8 cellular contexts compared by ENCODE assay signal in the genomic region with DNA sequence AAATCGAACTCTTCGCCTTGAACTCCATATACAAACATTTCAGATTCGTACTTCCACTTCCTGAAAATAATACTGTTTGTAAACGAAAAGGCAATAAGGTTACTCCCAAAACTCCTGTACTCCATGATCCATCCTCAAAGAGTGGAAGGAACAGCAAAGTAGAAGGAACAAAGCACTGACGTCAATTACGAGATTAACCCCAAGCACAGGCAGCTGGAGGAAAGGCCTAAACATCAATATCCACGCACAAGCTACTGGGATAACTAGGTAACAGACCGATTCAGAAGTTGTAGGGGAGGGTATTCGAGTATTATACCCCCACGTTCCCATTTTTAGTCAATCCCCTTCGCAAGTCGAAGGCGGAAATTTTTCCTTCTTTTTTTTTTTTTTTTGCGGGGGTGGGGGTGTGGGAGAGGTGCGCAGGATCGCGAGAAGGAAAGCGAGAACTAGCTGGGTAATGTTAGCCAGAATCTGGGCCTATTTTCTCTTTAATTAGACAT. TPM values are rescaled to one million over a fixed set of nuclear protein-coding genes. Genes with fewer than 3 reads are reported as not detected.
DNase-seq lines count a peak whose midpoint lies in the region; ATAC-seq and TF ChIP-seq lines count a peak whose summit lies in the region.

No MANE protein-coding gene starts in this region.

- no peak for ATAC-seq in GM21447 (IDR thresholded peaks at IDR 0.05; ENCODE audit: unreplicated experiment)
- no peak for ATAC-seq in omental fat pad (ENCODE audit: low FRiP score)

- no peaks in the 10 kb centered on the region for H3K27me3 Mint-ChIP-seq in CD8-positive, alpha-beta memory T cell

- CTCF ChIA-PET in CD8-positive, alpha-beta memory T cell (lab: Charles Lee): interaction anchor here (1.5 kb wide), 1 partner anchor 89 kb away, joined by 6 read pairs; the partner anchor contains the start of gene HSPA4

- peak overlapping the region; percentile 93 to 98 (median 95) for H3K4me3 Mint-ChIP-seq in CD8-positive, alpha-beta memory T cell

- H3K4me1 ChIP-seq in CD8-positive, alpha-beta memory T cell (ENCODE audit: insufficient read depth, low read length): peaks cover 47% of the 10 kb centered on the region
- H3K4me1 ChIP-seq in NT2/D1 (ENCODE audit: insufficient read depth, insufficient read length) (no peaks in the 10 kb centered on the region), hepatocyte (ENCODE audit: insufficient read depth) (peaks cover 16% of the 10 kb centered on the region)

- POLR2A ChIA-PET in CD8-positive, alpha-beta memory T cell (lab: Charles Lee): interaction anchor here (0.6 to 3.4 kb wide), 8 partner anchors 20 to 1796 kb away, joined by 3 to 50 read pairs (median 4); partner anchors contain the start of genes CCNI2, HSPA4 and RAD50

- H3K79me2 ChIP-seq in hepatocyte: peaks cover 57% of the 10 kb centered on the region

- H2AFZ ChIP-seq in hepatocyte: peak overlapping the region; percentile 30

- peaks cover 40 to 59% (median 56%) of the 10 kb centered on the region in 3 donors for H3K4me1 Mint-ChIP-seq in CD8-positive, alpha-beta memory T cell

- H3K36me3 ChIP-seq in CD8-positive, alpha-beta memory T cell (ENCODE audit: insufficient read depth, low read length): no peaks in the 10 kb centered on the region
- H3K36me3 ChIP-seq in NT2/D1 (ENCODE audit: insufficient read depth, insufficient read length, low read length): no peaks in the 10 kb centered on the region
- no peaks in the 10 kb centered on the region for H3K36me3 ChIP-seq in hepatocyte (replicated peaks; ENCODE audit: insufficient read depth, low read depth)

- TF ChIP-seq CTCF in HFF-Myc (IDR thresholded peaks at IDR 0.05; ENCODE audit: low read depth, low read length, missing control alignments) (no peak), hepatocyte (IDR thresholded peaks at IDR 0.05; ENCODE audit: poor library complexity) (no peak), omental fat pad (IDR thresholded peaks at IDR 0.05) (no peak)

- peaks cover 49% of the 10 kb centered on the region for H4K20me1 ChIP-seq in hepatocyte (ENCODE audit: insufficient read depth, poor library complexity, severe bottlenecking)

- H3K9me3 Mint-ChIP-seq in CD8-positive, alpha-beta memory T cell: no peaks in the 10 kb centered on the region

- no peaks in the 10 kb centered on the region for H3K27me3 ChIP-seq in CD8-positive, alpha-beta memory T cell (ENCODE audit: insufficient read depth, low read length, poor library complexity, severe bottlenecking)
- no peaks in the 10 kb centered on the region for H3K27me3 ChIP-seq in NT2/D1 (ENCODE audit: insufficient read depth, insufficient read length)
- H3K27me3 ChIP-seq in hepatocyte: no peaks in the 10 kb centered on the region

- DNase-seq in CD8-positive, alpha-beta memory T cell: peak in 2 of 5 donors; percentile 20 to 39
- peak; percentile 35 for DNase-seq in HFF-Myc (ENCODE audit: extremely low read depth, low read depth)
- no peak for DNase-seq in NT2/D1 (ENCODE audit: low read depth, low spot score)
- peak; percentile 80 for DNase-seq in astrocyte of the hippocampus (ENCODE audit: low read depth, low spot score)
- peak; percentile 61 for DNase-seq in hepatocyte (ENCODE audit: low spot score)
- peak; percentile 69 for DNase-seq in renal cortical epithelial cell (ENCODE audit: low read depth)
- DNase-seq in omental fat pad (ENCODE audit: low spot score): no peak

- H3K9ac ChIP-seq in NT2/D1 (ENCODE audit: insufficient read length, low read depth): peak overlapping the region; percentile 93

- 2% methylated on average over 18 of the region's 18 CpGs for WGBS in hepatocyte (ENCODE audit: low lambda C conversion rate, missing lambda C conversion rate)

- no peaks in the 10 kb centered on the region for H3K9me2 ChIP-seq in hepatocyte (replicated peaks; ENCODE audit: insufficient read depth)

- H3K4me3 ChIP-seq in CD8-positive, alpha-beta memory T cell (ENCODE audit: low read length): peak overlapping the region; percentile 85
- H3K4me3 ChIP-seq in HFF-Myc (replicated peaks; ENCODE audit: low read depth, low read length) (peak overlapping the region; percentile 48), NT2/D1 (ENCODE audit: insufficient read length, low read depth) (peak overlapping the region; percentile 70), hepatocyte (peak overlapping the region; percentile 78)

- H3K27ac Mint-ChIP-seq in CD8-positive, alpha-beta memory T cell: peak overlapping the region; percentile 97 to 100 (median 98)

- H3K4me2 ChIP-seq in hepatocyte: peak overlapping the region; percentile 82

- peak overlapping the region; percentile 90 for H3K27ac ChIP-seq in CD8-positive, alpha-beta memory T cell (ENCODE audit: low read depth, low read length)
- peak overlapping the region; percentile 99 for H3K27ac ChIP-seq in hepatocyte

- H3K36me3 Mint-ChIP-seq in CD8-positive, alpha-beta memory T cell: peaks cover 0 to 25% (median 0%) of the 10 kb centered on the region in 3 donors

- H3K9me3 ChIP-seq in CD8-positive, alpha-beta memory T cell (ENCODE audit: low read length): no peaks in the 10 kb centered on the region
- H3K9me3 ChIP-seq in NT2/D1 (ENCODE audit: insufficient read depth, low read length) (no peaks in the 10 kb centered on the region), hepatocyte (ENCODE audit: low read depth) (no peaks in the 10 kb centered on the region)

RNA-seq across cellular contexts. Expression of gene AFF4, which starts 1.0 kb away (rescaled TPM):
- total RNA-seq in CD8-positive, alpha-beta memory T cell: 10 to 100 TPM; 26.3 to 28.8 TPM
- polyA plus RNA-seq in CD8-positive, alpha-beta memory T cell: 17.5 TPM
- total RNA-seq in hepatocyte (78.9 and 92.9 TPM in 2 replicates), renal cortical epithelial cell (48.6 and 95.0 TPM in 2 replicates), omental fat pad (100 to 1,000 TPM in 2 of 4 donors, 10 to 100 TPM in 2; 52.8 to 118 (median 87.5) TPM)
- polyA plus RNA-seq in hepatocyte: 44.0 and 46.2 TPM in 2 replicates

Comparison
In these comparisons a context has a peak if more than half of its experiments do, and no peak if none do; other contexts are left out.
1. DNase-seq: peak in HFF-Myc (single experiment), astrocyte of the hippocampus (single experiment), hepatocyte (single experiment) and renal cortical epithelial cell (single experiment); none in NT2/D1 (single experiment) and omental fat pad (single experiment).
2. Peak in every context shown above with its lines, with median percentiles within 50 percentile points of each other: H3K4me3 ChIP-seq.